Comparison of ENCODE assay signal across 10 cellular contexts in genomic region chr15:98124576-98124975, GRCh38.
"Had no signal": no experiment of that assay in that cellular context is flagged by ENCODE, and none has a peak within 500 bp of the region (broad histone marks: within the 10 kb centered on the region; RNA-seq: fewer than 3 reads in every experiment).

No MANE protein-coding gene starts in this region.

- H3K27ac Mint-ChIP-seq: activated CD4-positive, alpha-beta memory T cell treated with anti-CD3 and anti-CD28 coated beads for 36 hours; activated naive CD8-positive, alpha-beta T cell treated with anti-CD3 and anti-CD28 coated beads, Interleukin-2, amount 10 ng/mL, durations not matched to agents 7 days and 5 days; mesothelial cell of epicardium; neural progenitor cell had no signal

- H3K4me1 Mint-ChIP-seq: activated naive CD8-positive, alpha-beta T cell treated with anti-CD3 and anti-CD28 coated beads, Interleukin-2, amount 10 ng/mL, durations not matched to agents 7 days and 5 days had no signal

- H3K27ac ChIP-seq: gastroesophageal sphincter, lower lobe of right lung, neural progenitor cell, skin epidermis had no signal

- H3K27me3 ChIP-seq: gastroesophageal sphincter, neural progenitor cell had no signal

- H3K36me3 ChIP-seq: gastroesophageal sphincter, lower lobe of right lung, neural progenitor cell had no signal

- H3K9me3 ChIP-seq: gastroesophageal sphincter, lower lobe of right lung had no signal

- ATAC-seq: gastroesophageal sphincter had no signal

- H3K4me3 ChIP-seq: gastroesophageal sphincter, lower lobe of right lung, neural progenitor cell, skin epidermis had no signal

- DNase-seq: activated CD4-positive, alpha-beta memory T cell treated with anti-CD3 and anti-CD28 coated beads for 36 hours; activated naive CD8-positive, alpha-beta T cell treated with anti-CD3 and anti-CD28 coated beads, Interleukin-2, amount 10 ng/mL, durations not matched to agents 7 days and 5 days; aorta; lower lobe of right lung; retina; T-helper 9 cell had no signal

- H3K4me3 Mint-ChIP-seq: activated CD4-positive, alpha-beta memory T cell treated with anti-CD3 and anti-CD28 coated beads for 36 hours; activated naive CD8-positive, alpha-beta T cell treated with anti-CD3 and anti-CD28 coated beads, Interleukin-2, amount 10 ng/mL, durations not matched to agents 7 days and 5 days; mesothelial cell of epicardium; neural progenitor cell had no signal

- H3K36me3 Mint-ChIP-seq: activated CD4-positive, alpha-beta memory T cell treated with anti-CD3 and anti-CD28 coated beads for 36 hours; activated naive CD8-positive, alpha-beta T cell treated with anti-CD3 and anti-CD28 coated beads, Interleukin-2, amount 10 ng/mL, durations not matched to agents 7 days and 5 days; mesothelial cell of epicardium; neural progenitor cell had no signal

- H3K4me1 ChIP-seq: gastroesophageal sphincter, lower lobe of right lung, neural progenitor cell had no signal

- H3K9me3 Mint-ChIP-seq: activated CD4-positive, alpha-beta memory T cell treated with anti-CD3 and anti-CD28 coated beads for 36 hours; activated naive CD8-positive, alpha-beta T cell treated with anti-CD3 and anti-CD28 coated beads, Interleukin-2, amount 10 ng/mL, durations not matched to agents 7 days and 5 days; mesothelial cell of epicardium; neural progenitor cell had no signal
